In the genomic region with DNA sequence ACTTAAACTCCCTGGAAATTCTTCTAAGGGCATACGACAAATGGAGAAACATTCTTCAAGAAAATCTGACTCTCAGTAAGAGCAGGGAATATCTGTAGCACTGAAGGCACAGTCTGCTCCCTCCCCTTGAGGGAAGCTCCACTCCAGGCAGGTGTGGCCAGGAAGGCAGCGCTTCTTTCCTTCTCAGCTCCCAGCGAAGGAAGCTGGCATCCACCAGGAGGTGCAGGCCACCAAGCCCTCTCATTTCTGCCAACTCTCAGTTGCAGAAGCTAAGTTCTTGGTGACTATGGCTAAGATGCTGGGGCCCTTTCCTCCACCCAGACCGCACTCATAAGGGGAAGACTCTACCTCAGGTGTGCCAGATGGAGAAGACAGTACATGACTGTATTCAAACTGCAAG, we compare ENCODE assay signal across 21 cellular contexts. TPM values are rescaled to one million over a fixed set of nuclear protein-coding genes. Genes with fewer than 3 reads are reported as not detected.
"Had no signal": no experiment of that assay in that cellular context is flagged by ENCODE, and none has a peak within 500 bp of the region (broad histone marks: within the 10 kb centered on the region; RNA-seq: fewer than 3 reads in every experiment).

No MANE protein-coding gene starts in this region.

- H3K36me3 ChIP-seq: brain microvascular endothelial cell, esophagus squamous epithelium had no signal

- H3K9me3 ChIP-seq: esophagus squamous epithelium, psoas muscle, right lobe of liver, tibial artery had no signal

- H3K4me1 ChIP-seq: esophagus squamous epithelium, right lobe of liver, tibial artery had no signal

- H3K4me3 ChIP-seq: esophagus squamous epithelium, psoas muscle, right lobe of liver, SK-N-MC, tibial artery had no signal

- DNase-seq: activated gamma-delta T cell treated with Interleukin-2 at 50 U/mL for 16 hours; activated naive CD8-positive, alpha-beta T cell treated with anti-CD3 and anti-CD28 coated beads for 36 hours; brain microvascular endothelial cell; cerebellar nuclear complex; esophagus squamous epithelium; foreskin fibroblast; glutamatergic neuron; immature natural killer cell; naive thymus-derived CD4-positive, alpha-beta T cell; occipital lobe; stimulated activated CD4-positive, alpha-beta T cell treated with anti-CD3 and anti-CD28 coated beads, Interleukin-4, amount 100 ng/mL, for 1 hour; T1000 had no signal

- H3K27ac ChIP-seq: brain microvascular endothelial cell, esophagus squamous epithelium, psoas muscle, right lobe of liver, SK-N-MC, tibial artery had no signal

- ATAC-seq: left cardiac atrium; naive thymus-derived CD4-positive, alpha-beta T cell; psoas muscle; right lobe of liver; T-cell had no signal

- H3K27me3 ChIP-seq: brain microvascular endothelial cell, esophagus squamous epithelium, right lobe of liver, tibial artery had no signal

RNA-seq across cellular contexts. Expression of gene ALDH1L1, which starts 58.8 kb away (rescaled TPM):
- total RNA-seq: activated naive CD8-positive, alpha-beta T cell treated with anti-CD3 and anti-CD28 coated beads for 36 hours; dermis microvascular lymphatic vessel endothelial cell; lung microvascular endothelial cell; mononuclear cell; naive thymus-derived CD4-positive, alpha-beta T cell had no signal
- polyA plus RNA-seq: immature natural killer cell; naive thymus-derived CD4-positive, alpha-beta T cell had no signal
